14 cellular contexts compared by ENCODE assay signal in the genomic region with DNA sequence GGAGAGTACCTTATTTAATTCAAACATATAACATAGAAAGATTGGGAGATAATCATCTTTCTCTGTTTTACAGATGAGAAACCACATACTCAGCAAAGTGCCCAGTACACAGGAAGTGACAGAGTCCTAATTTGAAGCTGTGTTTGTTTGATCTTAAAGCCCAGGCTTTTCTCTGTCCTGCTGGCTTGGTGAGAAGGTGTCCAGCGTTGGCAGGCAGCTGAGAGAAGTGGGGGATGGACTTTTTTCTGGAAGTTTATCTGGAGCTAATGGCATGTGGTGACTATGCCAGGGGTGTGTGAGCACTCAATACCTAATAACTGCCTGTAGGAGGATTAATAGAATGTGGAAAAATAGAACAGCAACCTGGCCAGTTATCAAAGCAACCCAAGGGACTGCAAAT.
DNase-seq lines count a peak whose midpoint lies in the region; ATAC-seq and TF ChIP-seq lines count a peak whose summit lies in the region.
"Had no signal": no experiment of that assay in that cellular context is flagged by ENCODE, and none has a peak within 500 bp of the region (broad histone marks: within the 10 kb centered on the region; RNA-seq: fewer than 3 reads in every experiment).

No MANE protein-coding gene starts in this region.

- no peak overlapping the region for H3K27ac ChIP-seq in CD4-positive, alpha-beta T cell (ENCODE audit: low read depth, low read length)

- no peaks in the 10 kb centered on the region for H3K36me3 Mint-ChIP-seq in effector memory CD8-positive, alpha-beta T cell (ENCODE audit: insufficient read depth)
- no peaks in the 10 kb centered on the region for H3K36me3 Mint-ChIP-seq in CD4-positive, alpha-beta T cell (ENCODE audit: low read depth)

- intact Hi-C loops in CD4-positive, alpha-beta T cell (cut with DNase I, micrococcal nuclease) = no loop called here

- H3K9me3 ChIP-seq in CD4-positive, alpha-beta T cell (ENCODE audit: control insufficient read depth, low read length) = no peaks in the 10 kb centered on the region

- POLR2A ChIA-PET in CD4-positive, alpha-beta T cell (lab: Charles Lee) = no interaction called here

- no peaks in the 10 kb centered on the region for H3K27me3 ChIP-seq in CD4-positive, alpha-beta T cell (ENCODE audit: control insufficient read depth, insufficient read depth, low read length)

- peak overlapping the region; percentile 18 to 51 for H3K27ac Mint-ChIP-seq in effector memory CD8-positive, alpha-beta T cell
- H3K27ac Mint-ChIP-seq in CD4-positive, alpha-beta T cell = no peak overlapping the region

- CTCF ChIA-PET in CD4-positive, alpha-beta T cell (lab: Charles Lee) = no interaction called here

- no peaks in the 10 kb centered on the region for H3K9me3 Mint-ChIP-seq in effector memory CD8-positive, alpha-beta T cell
- H3K9me3 Mint-ChIP-seq in CD4-positive, alpha-beta T cell = no peaks in the 10 kb centered on the region
- H3K9me3 Mint-ChIP-seq: H9 had no signal

- H3K4me3 Mint-ChIP-seq in effector memory CD8-positive, alpha-beta T cell = peak overlapping the region; percentile 30
- no peak overlapping the region for H3K4me3 Mint-ChIP-seq in CD4-positive, alpha-beta T cell
- H3K4me3 Mint-ChIP-seq: H9 had no signal

- TF ChIP-seq CTCF in GM20000 (IDR thresholded peaks at IDR 0.05; ENCODE audit: extremely low read depth, missing control alignments) = no peak
- no peak for TF ChIP-seq CTCF in CD4-positive, alpha-beta T cell (IDR thresholded peaks at IDR 0.05)

- ATAC-seq in GM18870 (IDR thresholded peaks at IDR 0.05; ENCODE audit: unreplicated experiment) = peak; percentile 62
- peak; percentile 66 for ATAC-seq in HG03460 (IDR thresholded peaks at IDR 0.05; ENCODE audit: unreplicated experiment)
- peak; percentile 52 for ATAC-seq in effector memory CD8-positive, alpha-beta T cell (replicated peaks)
- ATAC-seq in CD4-positive, alpha-beta T cell (ENCODE audit: poor library complexity) = no peak
- ATAC-seq: left colon, SK-N-SH treated with all-trans-retinoic acid at 6 μM for 48 hours had no signal

- peaks cover 13 to 21% of the 10 kb centered on the region in 2 donors for H3K4me1 Mint-ChIP-seq in effector memory CD8-positive, alpha-beta T cell (ENCODE audit: low read depth in 2 of 2)
- peaks cover 11% of the 10 kb centered on the region for H3K4me1 Mint-ChIP-seq in CD4-positive, alpha-beta T cell (ENCODE audit: low read depth)

- peak; percentile 3 for DNase-seq in CMK (ENCODE audit: low read depth)
- DNase-seq in effector memory CD8-positive, alpha-beta T cell = no peak
- DNase-seq in NCI-H146 (lab: John Stamatoyannopoulos, UW) = no peak
- no peak for DNase-seq in GM20000 (ENCODE audit: low spot score)
- DNase-seq in cerebellar nuclear complex (lab: John Stamatoyannopoulos, UW) = no peak
- no peak for DNase-seq in CD4-positive, alpha-beta T cell
- DNase-seq: H9, left colon, NCI-H2227 treated with DMSO at 0.1 percent for 48 hours, OCI-M1, trophoblast cell had no signal

- H3K27me3 Mint-ChIP-seq in effector memory CD8-positive, alpha-beta T cell = no peaks in the 10 kb centered on the region
- no peaks in the 10 kb centered on the region for H3K27me3 Mint-ChIP-seq in CD4-positive, alpha-beta T cell
